17 cellular contexts compared by ENCODE assay signal in genomic region chr22:40310771-40311120, GRCh38. TPM values are rescaled to one million over a fixed set of nuclear protein-coding genes. Genes with fewer than 3 reads are reported as not detected.
DNase-seq lines count a peak whose midpoint lies in the region; ATAC-seq, FAIRE-seq and TF ChIP-seq lines count a peak whose summit lies in the region.
"Had no signal": no experiment of that assay in that cellular context is flagged by ENCODE, and none has a peak within 500 bp of the region (broad histone marks: within the 10 kb centered on the region; RNA-seq: fewer than 3 reads in every experiment).

No MANE protein-coding gene starts in this region.

- H3K36me3 Mint-ChIP-seq in HFFc6 (ENCODE audit: low read depth) = peaks cover 42% of the 10 kb centered on the region
- peaks cover 29% of the 10 kb centered on the region for H3K36me3 Mint-ChIP-seq in astrocyte (ENCODE audit: low read depth, unreplicated experiment)
- H3K36me3 Mint-ChIP-seq in mesothelial cell of epicardium = peaks cover 55% of the 10 kb centered on the region
- H3K36me3 Mint-ChIP-seq in glutamatergic neuron (ENCODE audit: unreplicated experiment) = peaks cover 11% of the 10 kb centered on the region

- peak overlapping the region; percentile 84 for H3K4me3 Mint-ChIP-seq in HFFc6
- no peak overlapping the region for H3K4me3 Mint-ChIP-seq in astrocyte (ENCODE audit: unreplicated experiment)
- no peak overlapping the region for H3K4me3 Mint-ChIP-seq in mesothelial cell of epicardium
- no peak overlapping the region for H3K4me3 Mint-ChIP-seq in glutamatergic neuron (ENCODE audit: unreplicated experiment)
- H3K4me3 Mint-ChIP-seq: CD14-positive monocyte had no signal

- peaks cover 22% of the 10 kb centered on the region for H3K4me1 ChIP-seq in astrocyte (ENCODE audit: insufficient read depth, low read length)
- peaks cover 7% of the 10 kb centered on the region for H3K4me1 ChIP-seq in suprapubic skin
- H3K4me1 ChIP-seq in heart right ventricle = peaks cover 0 to 19% (median 0%) of the 10 kb centered on the region in 9 donors
- H3K4me1 ChIP-seq: colonic mucosa had no signal

- DNase-seq in HFFc6 = no peak
- DNase-seq in astrocyte (ENCODE audit: low read depth) = no peak
- no peak for DNase-seq in mesothelial cell of epicardium (ENCODE audit: low spot score in 2 of 2, unreplicated experiment in 2 of 2)
- DNase-seq in suprapubic skin (ENCODE audit: low spot score in 2 of 2) = no peak
- no peak for DNase-seq in heart right ventricle
- no peak for DNase-seq in NCI-H446 (lab: John Stamatoyannopoulos, UW)
- DNase-seq in NCI-H2196 treated with DMSO at 0.1 percent for 48 hours (lab: John Stamatoyannopoulos, UW; ENCODE audit: unreplicated experiment) = no peak
- no peak for DNase-seq in glutamatergic neuron
- DNase-seq: activated CD4-positive, alpha-beta T cell treated with anti-CD3 and anti-CD28 coated beads, Interleukin-2, amount 50 U/mL, for 1 hour; colonic mucosa; hippocampal formation; NCI-H1105; NCI-H2171 treated with DMSO at 0.1 percent for 48 hours; Right ventricle myocardium superior; T1000 had no signal

- no peaks in the 10 kb centered on the region for H3K9me3 ChIP-seq in astrocyte (ENCODE audit: insufficient read depth, low read depth, low read length)
- no peaks in the 10 kb centered on the region for H3K9me3 ChIP-seq in suprapubic skin
- no peaks in the 10 kb centered on the region for H3K9me3 ChIP-seq in heart right ventricle
- H3K9me3 ChIP-seq: colonic mucosa had no signal

- intact Hi-C loops in heart right ventricle (cut with DNase I) = no loop called here

- 65% methylated on average over 5 of the region's 5 CpGs for WGBS in suprapubic skin
- WGBS in heart right ventricle, 2 donors = 77 to 79% methylated on average over 5 of the region's 5 CpGs

- peaks cover 46% of the 10 kb centered on the region for H3K36me3 ChIP-seq in astrocyte (ENCODE audit: insufficient read depth, low read length)
- H3K36me3 ChIP-seq in suprapubic skin = peaks cover 95% of the 10 kb centered on the region
- peaks cover 0 to 100% (median 71%) of the 10 kb centered on the region in 9 donors for H3K36me3 ChIP-seq in heart right ventricle

- peak overlapping the region; percentile 61 for H3K9ac ChIP-seq in astrocyte (ENCODE audit: low read length)

- peak overlapping the region; percentile 78 for H3K4me2 ChIP-seq in astrocyte (ENCODE audit: low read length)

- H3K27ac Mint-ChIP-seq in HFFc6 (peak overlapping the region; percentile 86), astrocyte (ENCODE audit: unreplicated experiment) (peak overlapping the region; percentile 50), mesothelial cell of epicardium (peak overlapping the region; percentile 70), glutamatergic neuron (ENCODE audit: unreplicated experiment) (no peak overlapping the region)

- no peak for FAIRE-seq in astrocyte (lab: Jason Lieb, UNC)
- FAIRE-seq: K562 had no signal

- no peaks in the 10 kb centered on the region for H3K27me3 ChIP-seq in astrocyte (ENCODE audit: insufficient read depth, low read length)
- H3K27me3 ChIP-seq in suprapubic skin = no peaks in the 10 kb centered on the region
- no peaks in the 10 kb centered on the region for H3K27me3 ChIP-seq in heart right ventricle
- H3K27me3 ChIP-seq: colonic mucosa had no signal

- H2AFZ ChIP-seq in astrocyte (ENCODE audit: low read depth, low read length) = no peak overlapping the region

- no peak for TF ChIP-seq CTCF in HFFc6 (IDR thresholded peaks at IDR 0.05)
- no peak for TF ChIP-seq CTCF in astrocyte (IDR thresholded peaks at IDR 0.05; ENCODE audit: insufficient read depth, low read depth, low read length)
- no peak for TF ChIP-seq CTCF in mesothelial cell of epicardium (IDR thresholded peaks at IDR 0.05; ENCODE audit: unreplicated experiment)
- no peak for TF ChIP-seq CTCF in suprapubic skin (IDR thresholded peaks at IDR 0.05)
- TF ChIP-seq CTCF in heart right ventricle (IDR thresholded peaks at IDR 0.05) = no peak
- no peak for TF ChIP-seq CTCF in glutamatergic neuron (IDR thresholded peaks at IDR 0.05; ENCODE audit: partially characterized antibody, unreplicated experiment)

- no peaks in the 10 kb centered on the region for H3K9me3 Mint-ChIP-seq in HFFc6
- H3K9me3 Mint-ChIP-seq in astrocyte (ENCODE audit: unreplicated experiment) = no peaks in the 10 kb centered on the region
- H3K9me3 Mint-ChIP-seq in mesothelial cell of epicardium = no peaks in the 10 kb centered on the region
- H3K9me3 Mint-ChIP-seq in glutamatergic neuron (ENCODE audit: unreplicated experiment) = peaks cover 1% of the 10 kb centered on the region
- H3K9me3 Mint-ChIP-seq: CD14-positive monocyte had no signal

- H3K27me3 Mint-ChIP-seq in HFFc6 (ENCODE audit: insufficient read depth) = peaks cover 2% of the 10 kb centered on the region
- H3K27me3 Mint-ChIP-seq in astrocyte (ENCODE audit: low read depth, unreplicated experiment) = no peaks in the 10 kb centered on the region
- no peaks in the 10 kb centered on the region for H3K27me3 Mint-ChIP-seq in mesothelial cell of epicardium (ENCODE audit: low read depth)
- H3K27me3 Mint-ChIP-seq in glutamatergic neuron (ENCODE audit: unreplicated experiment) = peaks cover 4% of the 10 kb centered on the region

- H4K20me1 ChIP-seq in astrocyte (ENCODE audit: insufficient read depth, low read length) = peaks cover 25% of the 10 kb centered on the region

- H3K4me3 ChIP-seq in astrocyte (ENCODE audit: insufficient read depth, low read depth, low read length) = peak overlapping the region; percentile 37
- no peak overlapping the region for H3K4me3 ChIP-seq in suprapubic skin
- no peak overlapping the region for H3K4me3 ChIP-seq in heart right ventricle
- H3K4me3 ChIP-seq: colonic mucosa, K562 had no signal

- ATAC-seq in heart right ventricle = no peak
- ATAC-seq: K562 had no signal

- no peak for TF ChIP-seq EP300 in suprapubic skin (IDR thresholded peaks at IDR 0.05)

- H3K27ac ChIP-seq in astrocyte (ENCODE audit: low read depth, low read length) (peak overlapping the region; percentile 68), suprapubic skin (peak overlapping the region; percentile 69), heart right ventricle (no peak overlapping the region)
- H3K27ac ChIP-seq: colonic mucosa had no signal

- peaks cover 44% of the 10 kb centered on the region for H3K4me1 Mint-ChIP-seq in HFFc6 (ENCODE audit: low read depth)
- H3K4me1 Mint-ChIP-seq in astrocyte (ENCODE audit: low read depth, unreplicated experiment) = peaks cover 15% of the 10 kb centered on the region
- H3K4me1 Mint-ChIP-seq in mesothelial cell of epicardium = peaks cover 6% of the 10 kb centered on the region
- H3K4me1 Mint-ChIP-seq in glutamatergic neuron (ENCODE audit: low read depth, unreplicated experiment) = peaks cover 12% of the 10 kb centered on the region

- H3K79me2 ChIP-seq in astrocyte (ENCODE audit: insufficient read depth, low read length) = peaks cover 3% of the 10 kb centered on the region

- TF ChIP-seq POLR2A in suprapubic skin (IDR thresholded peaks at IDR 0.05) = no peak

RNA-seq across cellular contexts. Expression of gene ADSL, which starts 35.6 kb away (rescaled TPM):
- total RNA-seq in HFFc6 (2021; fragmentation: NEBNext Ultra II Directional; extraction: Animal tissue kit (Norgen Biotek cat#: 25700)) = 10 to 100 TPM; 60.6 to 73.8 (median 70.9) TPM
- total RNA-seq in astrocyte (70.1 and 83.4 TPM in 2 replicates), mesothelial cell of epicardium (73.4 to 77.8 TPM (median 77.7 TPM) in 3 replicates), suprapubic skin (10 to 100 TPM; 41.8 to 51.7 (median 45.2) TPM), heart right ventricle (10 to 100 TPM; 45.9 to 65.5 (median 53.9) TPM), glutamatergic neuron (ENCODE audit: unreplicated experiment) (62.3 TPM)
- polyA plus RNA-seq in heart right ventricle = 100 to 1,000 TPM in 1 of 2 donors, 10 to 100 TPM in 1; 29.3 to 101 TPM

RNA-seq across cellular contexts. Expression of gene SGSM3, which starts 59.6 kb away (rescaled TPM):
- total RNA-seq in HFFc6 (2021; fragmentation: NEBNext Ultra II Directional; extraction: Animal tissue kit (Norgen Biotek cat#: 25700)) = 10 to 100 TPM; 41.3 to 52.1 (median 45.5) TPM
- 69.5 and 70.9 TPM in 2 replicates for total RNA-seq in astrocyte
- 93.4 to 101 TPM (median 100 TPM) in 3 replicates for total RNA-seq in mesothelial cell of epicardium
- total RNA-seq in suprapubic skin = 100 to 1,000 TPM in 1 of 4 donors, 10 to 100 TPM in 3; 54.3 to 138 (median 83.6) TPM
- 10 to 100 TPM; 26.4 to 43.6 (median 31.6) TPM for total RNA-seq in heart right ventricle
- polyA plus RNA-seq in heart right ventricle = 10 to 100 TPM; 41.1 to 69.5 TPM
- 105 TPM for total RNA-seq in glutamatergic neuron (ENCODE audit: unreplicated experiment)

Comparison
In these comparisons a context has a peak if more than half of its experiments do, and no peak if none do; other contexts are left out.
1. H3K27ac ChIP-seq: peak in astrocyte (single experiment) and suprapubic skin (single experiment); none in heart right ventricle (0 of 10).